ENCODE assay signal across 11 cellular contexts in the genomic region with DNA sequence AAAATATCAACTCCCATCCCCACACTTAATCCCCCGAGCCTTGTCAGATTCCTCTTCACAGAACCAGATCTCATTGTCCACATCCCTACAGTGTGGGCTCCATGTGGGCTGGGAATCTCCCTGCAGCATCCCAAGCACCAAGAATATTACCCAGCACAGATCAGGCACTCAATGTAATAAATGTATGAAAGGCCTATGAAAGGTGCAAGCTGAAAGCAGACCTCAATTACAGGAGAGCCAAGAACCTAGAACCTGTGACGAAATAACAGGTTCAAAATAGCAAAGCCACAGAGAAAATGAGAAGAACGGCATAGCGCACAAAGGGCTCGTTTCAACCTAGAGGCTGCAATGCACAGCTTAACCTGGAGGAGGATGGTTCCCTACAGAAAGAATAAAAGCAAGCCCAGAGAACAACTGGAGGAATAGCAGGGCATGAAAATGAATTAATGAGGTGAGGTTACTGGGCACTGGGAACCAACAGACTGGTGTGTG. TPM values are rescaled to one million over a fixed set of nuclear protein-coding genes. Genes with fewer than 3 reads are reported as not detected.
A peak's percentile ranks its signal among the peaks of the same experiment; 100 is the strongest.
DNase-seq lines count a peak whose midpoint lies in the region; ATAC-seq and TF ChIP-seq lines count a peak whose summit lies in the region.
"Had no signal": no experiment of that assay in that cellular context is flagged by ENCODE, and none has a peak within 500 bp of the region (broad histone marks: within the 10 kb centered on the region; RNA-seq: fewer than 3 reads in every experiment).

No MANE protein-coding gene starts in this region.

- no peaks in the 10 kb centered on the region for H3K9me2 ChIP-seq in OCI-LY1 (ENCODE audit: low read depth, low read length)

- peak overlapping the region; percentile 83 for H3K4me3 Mint-ChIP-seq in CD4-positive, alpha-beta T cell
- no peak overlapping the region for H3K4me3 Mint-ChIP-seq in glutamatergic neuron (ENCODE audit: unreplicated experiment)
- H3K4me3 Mint-ChIP-seq: activated CD4-positive, alpha-beta T cell treated with anti-CD3 and anti-CD28 coated beads, Interleukin-2, amount 10 ng/mL, durations not matched to agents 24 days and 14 days had no signal

- POLR2A ChIA-PET in CD4-positive, alpha-beta T cell (lab: Charles Lee): interaction anchor here (1.0 kb wide), 1 partner anchor 71 kb away, joined by 3 read pairs; no protein-coding TSS in a partner anchor

- intact Hi-C loops in CD4-positive, alpha-beta T cell (cut with DNase I, micrococcal nuclease): no loop called here

- TF ChIP-seq CTCF in CD4-positive, alpha-beta T cell (IDR thresholded peaks at IDR 0.05): no peak
- peak; percentile 46 for TF ChIP-seq CTCF in OCI-LY1 (IDR thresholded peaks at IDR 0.05; ENCODE audit: low read length)
- peak; percentile 41 for TF ChIP-seq CTCF in glutamatergic neuron (IDR thresholded peaks at IDR 0.05; ENCODE audit: partially characterized antibody, unreplicated experiment)

- no peak for DNase-seq in CD4-positive, alpha-beta T cell
- DNase-seq in glutamatergic neuron: no peak
- no peak for DNase-seq in stimulated activated CD4-positive, alpha-beta T cell treated with anti-CD3 and anti-CD28 coated beads, Interleukin-12 subunit alpha, Interleukin-12 subunit beta, amount 100 ng/mL, for 4 hours
- no peak for DNase-seq in amniotic stem cell (lab: John Stamatoyannopoulos, UW)
- DNase-seq in NCI-H1105 (lab: John Stamatoyannopoulos, UW): no peak
- no peak for DNase-seq in LoVo (ENCODE audit: low spot score)
- DNase-seq: activated CD4-positive, alpha-beta T cell treated with anti-CD3 and anti-CD28 coated beads, Interleukin-2, amount 10 ng/mL, durations not matched to agents 24 days and 14 days; colonic mucosa; NCI-H774 had no signal

- H3K4me1 Mint-ChIP-seq in CD4-positive, alpha-beta T cell (ENCODE audit: low read depth): peaks cover 68% of the 10 kb centered on the region
- H3K4me1 Mint-ChIP-seq in glutamatergic neuron (ENCODE audit: low read depth, unreplicated experiment): no peaks in the 10 kb centered on the region

- no peaks in the 10 kb centered on the region for H3F3A ChIP-seq in OCI-LY1 (ENCODE audit: insufficient read depth, low read length)

- H3K79me2 ChIP-seq in OCI-LY1 (ENCODE audit: insufficient read depth, low read length): peaks cover 76% of the 10 kb centered on the region

- peaks cover 9% of the 10 kb centered on the region for H3K36me3 Mint-ChIP-seq in CD4-positive, alpha-beta T cell (ENCODE audit: low read depth)
- no peaks in the 10 kb centered on the region for H3K36me3 Mint-ChIP-seq in glutamatergic neuron (ENCODE audit: unreplicated experiment)

- H3K27ac ChIP-seq in CD4-positive, alpha-beta T cell (ENCODE audit: low read depth, low read length): no peak overlapping the region
- peak overlapping the region; percentile 63 for H3K27ac ChIP-seq in OCI-LY1 (ENCODE audit: low read depth, low read length, poor library complexity, severe bottlenecking)
- H3K27ac ChIP-seq: colonic mucosa had no signal

- H3K27ac Mint-ChIP-seq in CD4-positive, alpha-beta T cell: peak overlapping the region; percentile 12
- H3K27ac Mint-ChIP-seq in glutamatergic neuron (ENCODE audit: unreplicated experiment): peak overlapping the region; percentile 11
- H3K27ac Mint-ChIP-seq: activated CD4-positive, alpha-beta T cell treated with anti-CD3 and anti-CD28 coated beads, Interleukin-2, amount 10 ng/mL, durations not matched to agents 24 days and 14 days had no signal

- no peak overlapping the region for H2AFZ ChIP-seq in OCI-LY1 (ENCODE audit: low read length)

- H3K27me3 ChIP-seq in CD4-positive, alpha-beta T cell (ENCODE audit: control insufficient read depth, insufficient read depth, low read length): no peaks in the 10 kb centered on the region
- no peaks in the 10 kb centered on the region for H3K27me3 ChIP-seq in OCI-LY1 (ENCODE audit: insufficient read depth, low read length)
- H3K27me3 ChIP-seq: colonic mucosa had no signal

- H3K36me3 ChIP-seq in OCI-LY1 (ENCODE audit: insufficient read depth, low read length): no peaks in the 10 kb centered on the region; the same call in 1 of the 2 replicates
- H3K36me3 ChIP-seq: colonic mucosa had no signal

- peaks cover 78% of the 10 kb centered on the region for H3K4me1 ChIP-seq in OCI-LY1 (ENCODE audit: insufficient read depth, low read length, severe bottlenecking)

- no peaks in the 10 kb centered on the region for H3K9me3 Mint-ChIP-seq in CD4-positive, alpha-beta T cell
- H3K9me3 Mint-ChIP-seq in glutamatergic neuron (ENCODE audit: unreplicated experiment): peaks cover 7% of the 10 kb centered on the region
- H3K9me3 Mint-ChIP-seq: activated CD4-positive, alpha-beta T cell treated with anti-CD3 and anti-CD28 coated beads, Interleukin-2, amount 10 ng/mL, durations not matched to agents 24 days and 14 days had no signal

- no peak for ATAC-seq in CD4-positive, alpha-beta T cell (ENCODE audit: poor library complexity)
- peak; percentile 60 for ATAC-seq in GM18868 (IDR thresholded peaks at IDR 0.05; ENCODE audit: unreplicated experiment)

- no peaks in the 10 kb centered on the region for H4K20me1 ChIP-seq in OCI-LY1 (ENCODE audit: insufficient read depth, low read length)

- peak overlapping the region; percentile 97 for H3K4me3 ChIP-seq in OCI-LY1 (ENCODE audit: low read depth, low read length, poor library complexity, severe bottlenecking)
- H3K4me3 ChIP-seq: colonic mucosa had no signal

- CTCF ChIA-PET in CD4-positive, alpha-beta T cell (lab: Charles Lee): interaction anchor here (0.5 kb wide), 1 partner anchor 1779 kb away, joined by 3 read pairs; no protein-coding TSS in a partner anchor

- no peaks in the 10 kb centered on the region for H3K27me3 Mint-ChIP-seq in CD4-positive, alpha-beta T cell
- peaks cover 12% of the 10 kb centered on the region for H3K27me3 Mint-ChIP-seq in glutamatergic neuron (ENCODE audit: unreplicated experiment)

- peak overlapping the region; percentile 80 for H3K4me2 ChIP-seq in OCI-LY1 (ENCODE audit: low read length)

- peak overlapping the region; percentile 35 for H3K9ac ChIP-seq in OCI-LY1 (ENCODE audit: low read length)

- no peaks in the 10 kb centered on the region for H3K9me3 ChIP-seq in CD4-positive, alpha-beta T cell (ENCODE audit: control insufficient read depth, low read length)
- no peaks in the 10 kb centered on the region for H3K9me3 ChIP-seq in OCI-LY1 (ENCODE audit: low read length)
- H3K9me3 ChIP-seq: colonic mucosa had no signal

RNA-seq across cellular contexts. Expression of gene SLC23A2, which starts 3.1 kb away (rescaled TPM):
- 10 to 100 TPM; 22.8 to 23.0 TPM for total RNA-seq in CD4-positive, alpha-beta T cell
- total RNA-seq in glutamatergic neuron (ENCODE audit: unreplicated experiment): 20.4 TPM
